1 cellular context compared by ENCODE assay signal in genomic region chr2:43328157-43328556, GRCh38.
TF ChIP-seq lines count a peak whose summit lies in the region.

No MANE protein-coding gene starts in this region.

TF ChIP-seq in IMR-90, 13 proteins besides CTCF, POLR2A, EP300 and RAD21 (continued from another document):
- TF ChIP-seq MAFK (IDR thresholded peaks at IDR 0.05; ENCODE audit: low read depth, low read length) (no peak), SMC3 (IDR thresholded peaks at IDR 0.05; ENCODE audit: low read depth, low read length) (no peak)
- TF ChIP-seq, protein P1, sequence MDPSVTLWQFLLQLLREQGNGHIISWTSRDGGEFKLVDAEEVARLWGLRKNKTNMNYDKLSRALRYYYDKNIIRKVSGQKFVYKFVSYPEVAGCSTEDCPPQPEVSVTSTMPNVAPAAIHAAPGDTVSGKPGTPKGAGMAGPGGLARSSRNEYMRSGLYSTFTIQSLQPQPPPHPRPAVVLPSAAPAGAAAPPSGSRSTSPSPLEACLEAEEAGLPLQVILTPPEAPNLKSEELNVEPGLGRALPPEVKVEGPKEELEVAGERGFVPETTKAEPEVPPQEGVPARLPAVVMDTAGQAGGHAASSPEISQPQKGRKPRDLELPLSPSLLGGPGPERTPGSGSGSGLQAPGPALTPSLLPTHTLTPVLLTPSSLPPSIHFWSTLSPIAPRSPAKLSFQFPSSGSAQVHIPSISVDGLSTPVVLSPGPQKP (IDR thresholded peaks at IDR 0.05; ENCODE audit: borderline replicate concordance, low read depth, low read length) = no peak
